Comparison of ENCODE assay signal across 1 cellular context in the genomic region with DNA sequence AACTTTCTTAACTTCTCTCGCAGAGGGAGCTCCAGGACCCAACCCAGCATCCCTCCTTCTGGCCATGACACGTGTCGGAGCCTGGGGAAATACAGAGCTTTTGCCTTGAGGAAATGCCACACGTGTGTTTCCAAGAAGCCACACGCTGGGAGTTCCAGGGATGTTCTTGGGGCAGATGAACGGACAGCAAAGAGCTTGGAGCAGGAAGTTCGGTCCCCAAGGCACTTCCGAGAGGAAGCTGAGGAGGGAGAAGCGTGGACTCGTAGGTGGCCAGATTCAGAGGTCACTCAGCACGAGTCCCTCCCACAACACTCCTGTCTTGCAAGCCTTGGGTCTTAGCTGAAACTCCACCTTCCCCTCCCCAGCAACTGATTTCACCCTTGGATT.
TF ChIP-seq lines count a peak whose summit lies in the region.

No MANE protein-coding gene starts in this region.

TF ChIP-seq in WTC11, 78 proteins besides CTCF, POLR2A, EP300 and RAD21:
- TF ChIP-seq, protein P1, sequence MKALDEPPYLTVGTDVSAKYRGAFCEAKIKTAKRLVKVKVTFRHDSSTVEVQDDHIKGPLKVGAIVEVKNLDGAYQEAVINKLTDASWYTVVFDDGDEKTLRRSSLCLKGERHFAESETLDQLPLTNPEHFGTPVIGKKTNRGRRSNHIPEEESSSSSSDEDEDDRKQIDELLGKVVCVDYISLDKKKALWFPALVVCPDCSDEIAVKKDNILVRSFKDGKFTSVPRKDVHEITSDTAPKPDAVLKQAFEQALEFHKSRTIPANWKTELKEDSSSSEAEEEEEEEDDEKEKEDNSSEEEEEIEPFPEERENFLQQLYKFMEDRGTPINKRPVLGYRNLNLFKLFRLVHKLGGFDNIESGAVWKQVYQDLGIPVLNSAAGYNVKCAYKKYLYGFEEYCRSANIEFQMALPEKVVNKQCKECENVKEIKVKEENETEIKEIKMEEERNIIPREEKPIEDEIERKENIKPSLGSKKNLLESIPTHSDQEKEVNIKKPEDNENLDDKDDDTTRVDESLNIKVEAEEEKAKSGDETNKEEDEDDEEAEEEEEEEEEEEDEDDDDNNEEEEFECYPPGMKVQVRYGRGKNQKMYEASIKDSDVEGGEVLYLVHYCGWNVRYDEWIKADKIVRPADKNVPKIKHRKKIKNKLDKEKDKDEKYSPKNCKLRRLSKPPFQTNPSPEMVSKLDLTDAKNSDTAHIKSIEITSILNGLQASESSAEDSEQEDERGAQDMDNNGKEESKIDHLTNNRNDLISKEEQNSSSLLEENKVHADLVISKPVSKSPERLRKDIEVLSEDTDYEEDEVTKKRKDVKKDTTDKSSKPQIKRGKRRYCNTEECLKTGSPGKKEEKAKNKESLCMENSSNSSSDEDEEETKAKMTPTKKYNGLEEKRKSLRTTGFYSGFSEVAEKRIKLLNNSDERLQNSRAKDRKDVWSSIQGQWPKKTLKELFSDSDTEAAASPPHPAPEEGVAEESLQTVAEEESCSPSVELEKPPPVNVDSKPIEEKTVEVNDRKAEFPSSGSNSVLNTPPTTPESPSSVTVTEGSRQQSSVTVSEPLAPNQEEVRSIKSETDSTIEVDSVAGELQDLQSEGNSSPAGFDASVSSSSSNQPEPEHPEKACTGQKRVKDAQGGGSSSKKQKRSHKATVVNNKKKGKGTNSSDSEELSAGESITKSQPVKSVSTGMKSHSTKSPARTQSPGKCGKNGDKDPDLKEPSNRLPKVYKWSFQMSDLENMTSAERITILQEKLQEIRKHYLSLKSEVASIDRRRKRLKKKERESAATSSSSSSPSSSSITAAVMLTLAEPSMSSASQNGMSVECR (CRISPR knock-in tag; IDR thresholded peaks at IDR 0.05; ENCODE audit: borderline replicate concordance) = no peak
- TF ChIP-seq ZNF263 (CRISPR knock-in tag; IDR thresholded peaks at IDR 0.05; ENCODE audit: low read depth) (no peak), GTF2I (CRISPR knock-in tag; conservative IDR thresholded peaks at IDR 0.05) (no peak), ESRRA (CRISPR knock-in tag; IDR thresholded peaks at IDR 0.05; ENCODE audit: borderline replicate concordance) (no peak), ZNF219 (CRISPR knock-in tag; IDR thresholded peaks at IDR 0.05; ENCODE audit: borderline replicate concordance) (no peak)
- TF ChIP-seq, protein P2, sequence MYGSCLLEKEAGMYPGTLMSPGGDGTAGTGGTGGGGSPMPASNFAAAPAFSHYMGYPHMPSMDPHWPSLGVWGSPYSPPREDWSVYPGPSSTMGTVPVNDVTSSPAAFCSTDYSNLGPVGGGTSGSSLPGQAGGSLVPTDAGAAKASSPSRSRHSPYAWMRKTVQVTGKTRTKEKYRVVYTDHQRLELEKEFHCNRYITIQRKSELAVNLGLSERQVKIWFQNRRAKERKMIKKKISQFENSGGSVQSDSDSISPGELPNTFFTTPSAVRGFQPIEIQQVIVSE (CRISPR knock-in tag; IDR thresholded peaks at IDR 0.05; ENCODE audit: borderline replicate concordance) = no peak
- TF ChIP-seq, protein P3, sequence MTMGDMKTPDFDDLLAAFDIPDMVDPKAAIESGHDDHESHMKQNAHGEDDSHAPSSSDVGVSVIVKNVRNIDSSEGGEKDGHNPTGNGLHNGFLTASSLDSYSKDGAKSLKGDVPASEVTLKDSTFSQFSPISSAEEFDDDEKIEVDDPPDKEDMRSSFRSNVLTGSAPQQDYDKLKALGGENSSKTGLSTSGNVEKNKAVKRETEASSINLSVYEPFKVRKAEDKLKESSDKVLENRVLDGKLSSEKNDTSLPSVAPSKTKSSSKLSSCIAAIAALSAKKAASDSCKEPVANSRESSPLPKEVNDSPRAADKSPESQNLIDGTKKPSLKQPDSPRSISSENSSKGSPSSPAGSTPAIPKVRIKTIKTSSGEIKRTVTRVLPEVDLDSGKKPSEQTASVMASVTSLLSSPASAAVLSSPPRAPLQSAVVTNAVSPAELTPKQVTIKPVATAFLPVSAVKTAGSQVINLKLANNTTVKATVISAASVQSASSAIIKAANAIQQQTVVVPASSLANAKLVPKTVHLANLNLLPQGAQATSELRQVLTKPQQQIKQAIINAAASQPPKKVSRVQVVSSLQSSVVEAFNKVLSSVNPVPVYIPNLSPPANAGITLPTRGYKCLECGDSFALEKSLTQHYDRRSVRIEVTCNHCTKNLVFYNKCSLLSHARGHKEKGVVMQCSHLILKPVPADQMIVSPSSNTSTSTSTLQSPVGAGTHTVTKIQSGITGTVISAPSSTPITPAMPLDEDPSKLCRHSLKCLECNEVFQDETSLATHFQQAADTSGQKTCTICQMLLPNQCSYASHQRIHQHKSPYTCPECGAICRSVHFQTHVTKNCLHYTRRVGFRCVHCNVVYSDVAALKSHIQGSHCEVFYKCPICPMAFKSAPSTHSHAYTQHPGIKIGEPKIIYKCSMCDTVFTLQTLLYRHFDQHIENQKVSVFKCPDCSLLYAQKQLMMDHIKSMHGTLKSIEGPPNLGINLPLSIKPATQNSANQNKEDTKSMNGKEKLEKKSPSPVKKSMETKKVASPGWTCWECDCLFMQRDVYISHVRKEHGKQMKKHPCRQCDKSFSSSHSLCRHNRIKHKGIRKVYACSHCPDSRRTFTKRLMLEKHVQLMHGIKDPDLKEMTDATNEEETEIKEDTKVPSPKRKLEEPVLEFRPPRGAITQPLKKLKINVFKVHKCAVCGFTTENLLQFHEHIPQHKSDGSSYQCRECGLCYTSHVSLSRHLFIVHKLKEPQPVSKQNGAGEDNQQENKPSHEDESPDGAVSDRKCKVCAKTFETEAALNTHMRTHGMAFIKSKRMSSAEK (CRISPR knock-in tag; IDR thresholded peaks at IDR 0.05; ENCODE audit: borderline replicate concordance) = no peak
- TF ChIP-seq, protein P4, sequence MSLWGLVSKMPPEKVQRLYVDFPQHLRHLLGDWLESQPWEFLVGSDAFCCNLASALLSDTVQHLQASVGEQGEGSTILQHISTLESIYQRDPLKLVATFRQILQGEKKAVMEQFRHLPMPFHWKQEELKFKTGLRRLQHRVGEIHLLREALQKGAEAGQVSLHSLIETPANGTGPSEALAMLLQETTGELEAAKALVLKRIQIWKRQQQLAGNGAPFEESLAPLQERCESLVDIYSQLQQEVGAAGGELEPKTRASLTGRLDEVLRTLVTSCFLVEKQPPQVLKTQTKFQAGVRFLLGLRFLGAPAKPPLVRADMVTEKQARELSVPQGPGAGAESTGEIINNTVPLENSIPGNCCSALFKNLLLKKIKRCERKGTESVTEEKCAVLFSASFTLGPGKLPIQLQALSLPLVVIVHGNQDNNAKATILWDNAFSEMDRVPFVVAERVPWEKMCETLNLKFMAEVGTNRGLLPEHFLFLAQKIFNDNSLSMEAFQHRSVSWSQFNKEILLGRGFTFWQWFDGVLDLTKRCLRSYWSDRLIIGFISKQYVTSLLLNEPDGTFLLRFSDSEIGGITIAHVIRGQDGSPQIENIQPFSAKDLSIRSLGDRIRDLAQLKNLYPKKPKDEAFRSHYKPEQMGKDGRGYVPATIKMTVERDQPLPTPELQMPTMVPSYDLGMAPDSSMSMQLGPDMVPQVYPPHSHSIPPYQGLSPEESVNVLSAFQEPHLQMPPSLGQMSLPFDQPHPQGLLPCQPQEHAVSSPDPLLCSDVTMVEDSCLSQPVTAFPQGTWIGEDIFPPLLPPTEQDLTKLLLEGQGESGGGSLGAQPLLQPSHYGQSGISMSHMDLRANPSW (CRISPR knock-in tag; conservative IDR thresholded peaks at IDR 0.05; ENCODE audit: low read depth) = no peak
- TF ChIP-seq, protein P5, sequence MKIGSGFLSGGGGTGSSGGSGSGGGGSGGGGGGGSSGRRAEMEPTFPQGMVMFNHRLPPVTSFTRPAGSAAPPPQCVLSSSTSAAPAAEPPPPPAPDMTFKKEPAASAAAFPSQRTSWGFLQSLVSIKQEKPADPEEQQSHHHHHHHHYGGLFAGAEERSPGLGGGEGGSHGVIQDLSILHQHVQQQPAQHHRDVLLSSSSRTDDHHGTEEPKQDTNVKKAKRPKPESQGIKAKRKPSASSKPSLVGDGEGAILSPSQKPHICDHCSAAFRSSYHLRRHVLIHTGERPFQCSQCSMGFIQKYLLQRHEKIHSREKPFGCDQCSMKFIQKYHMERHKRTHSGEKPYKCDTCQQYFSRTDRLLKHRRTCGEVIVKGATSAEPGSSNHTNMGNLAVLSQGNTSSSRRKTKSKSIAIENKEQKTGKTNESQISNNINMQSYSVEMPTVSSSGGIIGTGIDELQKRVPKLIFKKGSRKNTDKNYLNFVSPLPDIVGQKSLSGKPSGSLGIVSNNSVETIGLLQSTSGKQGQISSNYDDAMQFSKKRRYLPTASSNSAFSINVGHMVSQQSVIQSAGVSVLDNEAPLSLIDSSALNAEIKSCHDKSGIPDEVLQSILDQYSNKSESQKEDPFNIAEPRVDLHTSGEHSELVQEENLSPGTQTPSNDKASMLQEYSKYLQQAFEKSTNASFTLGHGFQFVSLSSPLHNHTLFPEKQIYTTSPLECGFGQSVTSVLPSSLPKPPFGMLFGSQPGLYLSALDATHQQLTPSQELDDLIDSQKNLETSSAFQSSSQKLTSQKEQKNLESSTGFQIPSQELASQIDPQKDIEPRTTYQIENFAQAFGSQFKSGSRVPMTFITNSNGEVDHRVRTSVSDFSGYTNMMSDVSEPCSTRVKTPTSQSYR (CRISPR knock-in tag; IDR thresholded peaks at IDR 0.05) = no peak
- TF ChIP-seq, protein P6, sequence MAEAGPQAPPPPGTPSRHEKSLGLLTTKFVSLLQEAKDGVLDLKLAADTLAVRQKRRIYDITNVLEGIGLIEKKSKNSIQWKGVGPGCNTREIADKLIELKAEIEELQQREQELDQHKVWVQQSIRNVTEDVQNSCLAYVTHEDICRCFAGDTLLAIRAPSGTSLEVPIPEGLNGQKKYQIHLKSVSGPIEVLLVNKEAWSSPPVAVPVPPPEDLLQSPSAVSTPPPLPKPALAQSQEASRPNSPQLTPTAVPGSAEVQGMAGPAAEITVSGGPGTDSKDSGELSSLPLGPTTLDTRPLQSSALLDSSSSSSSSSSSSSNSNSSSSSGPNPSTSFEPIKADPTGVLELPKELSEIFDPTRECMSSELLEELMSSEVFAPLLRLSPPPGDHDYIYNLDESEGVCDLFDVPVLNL (CRISPR knock-in tag; IDR thresholded peaks at IDR 0.05; ENCODE audit: borderline replicate concordance, low read depth) = no peak
